1 cellular context compared by ENCODE assay signal in genomic region chr21:26147535-26147934, GRCh38.
TF ChIP-seq lines count a peak whose summit lies in the region.

No MANE protein-coding gene starts in this region.

TF ChIP-seq in GM23338, 12 proteins besides CTCF, POLR2A, EP300 and RAD21 (continued from another document):
- no peak for TF ChIP-seq ZNF462 (CRISPR knock-in tag; IDR thresholded peaks at IDR 0.05)
- TF ChIP-seq CREB1 (CRISPR knock-in tag; IDR thresholded peaks at IDR 0.05; ENCODE audit: low read depth) = no peak
- TF ChIP-seq POLR2AphosphoS5 (IDR thresholded peaks at IDR 0.05; ENCODE audit: low read depth) = no peak
TF ChIP-seq in GM23338: peak in this region for 0.
